12 cellular contexts compared by ENCODE assay signal in the genomic region with DNA sequence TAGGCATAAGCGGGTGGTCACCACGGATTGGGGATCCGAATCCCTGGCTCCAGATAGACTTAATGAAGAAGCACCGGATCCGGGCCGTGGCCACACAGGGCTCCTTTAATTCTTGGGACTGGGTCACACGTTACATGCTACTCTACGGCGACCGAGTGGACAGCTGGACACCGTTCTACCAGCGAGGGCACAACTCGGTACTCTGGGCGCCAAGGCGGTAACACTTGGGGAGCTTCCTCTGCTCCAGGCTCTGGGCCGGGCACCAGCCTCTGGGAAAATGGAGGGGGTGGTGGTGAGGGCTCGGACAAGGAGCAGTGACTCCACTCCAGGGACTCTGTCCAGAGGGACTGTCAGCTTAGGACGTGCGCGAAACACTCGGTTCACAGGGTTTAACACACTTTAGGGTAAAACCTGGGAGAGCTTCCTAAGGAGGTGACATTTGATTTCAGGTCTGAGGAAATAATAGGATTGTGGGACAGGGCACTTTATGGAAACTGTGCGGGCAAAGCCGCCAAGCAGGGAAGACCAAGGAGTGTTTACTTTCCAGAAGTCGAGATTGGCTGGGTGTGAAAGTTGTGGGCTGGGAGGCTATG. TPM values are rescaled to one million over a fixed set of nuclear protein-coding genes. Genes with fewer than 3 reads are reported as not detected.
DNase-seq lines count a peak whose midpoint lies in the region; ATAC-seq and TF ChIP-seq lines count a peak whose summit lies in the region.
"Had no signal": no experiment of that assay in that cellular context is flagged by ENCODE, and none has a peak within 500 bp of the region (broad histone marks: within the 10 kb centered on the region; RNA-seq: fewer than 3 reads in every experiment).

No MANE protein-coding gene starts in this region.

- TF ChIP-seq EP300 in esophagus muscularis mucosa (IDR thresholded peaks at IDR 0.05), result no peak
- TF ChIP-seq EP300 in transverse colon (IDR thresholded peaks at IDR 0.05; ENCODE audit: low read depth), result no peak

- H3K36me3 ChIP-seq in breast epithelium (no peaks in the 10 kb centered on the region), esophagus muscularis mucosa (peaks cover 3 to 47% (median 22%) of the 10 kb centered on the region in 4 donors), muscle layer of duodenum (ENCODE audit: control insufficient read depth in 1 of 2, insufficient read depth in 2 of 2, low read length in 2 of 2) (peaks cover 0 to 8% of the 10 kb centered on the region in 2 donors), transverse colon (no peaks in the 10 kb centered on the region)

- POLR2A ChIA-PET in MCF 10A (lab: Yijun Ruan, JAX), result interaction anchor here (0.7 to 2.3 kb wide), 4 partner anchors 8 to 106 kb away, joined by 3 to 9 read pairs (median 6); a partner anchor contains a TSS
- POLR2A ChIA-PET in activated CD8-positive, alpha-beta T cell treated with anti-CD3 and anti-CD28 coated beads, Interleukin-2, amount 10 ng/mL, durations not matched to agents 7 days and 5 days (lab: Charles Lee), result interaction anchor here (0.5 to 0.7 kb wide), 2 partner anchors 16 to 54 kb away, joined by 3 read pairs; no protein-coding TSS in a partner anchor

- H3K27ac Mint-ChIP-seq in MCF 10A (ENCODE audit: low read depth, unreplicated experiment), result no peak overlapping the region
- H3K27ac Mint-ChIP-seq in activated CD8-positive, alpha-beta T cell treated with anti-CD3 and anti-CD28 coated beads, Interleukin-2, amount 10 ng/mL, durations not matched to agents 7 days and 5 days, result no peak overlapping the region

- no peaks in the 10 kb centered on the region for H3K9me3 ChIP-seq in breast epithelium
- H3K9me3 ChIP-seq in esophagus muscularis mucosa, result no peaks in the 10 kb centered on the region
- no peaks in the 10 kb centered on the region for H3K9me3 ChIP-seq in muscle layer of duodenum (ENCODE audit: control insufficient read depth in 1 of 2, low read length in 2 of 2)
- H3K9me3 ChIP-seq in transverse colon, result no peaks in the 10 kb centered on the region

- H3K4me3 ChIP-seq in breast epithelium (peak overlapping the region in 2 of 3 donors; percentile 47 to 73), esophagus muscularis mucosa (peak overlapping the region; percentile 53 to 66 (median 55)), muscle layer of duodenum (ENCODE audit: low read depth in 1 of 2, low read length in 2 of 2) (peak overlapping the region; percentile 66), transverse colon (peak overlapping the region; percentile 2 to 56 (median 24))

- WGBS in esophagus muscularis mucosa, result 39% methylated on average over 12 of the region's 24 CpGs
- WGBS in transverse colon (ENCODE audit: low coverage in 1 of 2), 2 donors, result 38 to 42% methylated on average over 3 to 24 of the region's 24 CpGs

- H3K4me1 ChIP-seq in breast epithelium (peaks cover 2 to 16% of the 10 kb centered on the region in 2 donors), esophagus muscularis mucosa (peaks cover 51 to 60% (median 59%) of the 10 kb centered on the region in 4 donors), muscle layer of duodenum (ENCODE audit: control insufficient read depth in 1 of 2, insufficient read depth in 2 of 2, low read length in 2 of 2) (peaks cover 10 to 41% of the 10 kb centered on the region in 2 donors), transverse colon (peaks cover 23 to 60% (median 47%) of the 10 kb centered on the region in 4 donors)

- H3K27ac ChIP-seq in breast epithelium (peak overlapping the region in 1 of 2 donors; percentile 25), esophagus muscularis mucosa (replicated peaks in 1 of 4) (peak overlapping the region; percentile 66 to 99 (median 98)), muscle layer of duodenum (ENCODE audit: low read length) (no peak overlapping the region), transverse colon (peak overlapping the region; percentile 77 to 98 (median 90))

- no peaks in the 10 kb centered on the region for H3K9me3 Mint-ChIP-seq in MCF 10A (ENCODE audit: unreplicated experiment)
- H3K9me3 Mint-ChIP-seq in activated CD8-positive, alpha-beta T cell treated with anti-CD3 and anti-CD28 coated beads, Interleukin-2, amount 10 ng/mL, durations not matched to agents 7 days and 5 days (ENCODE audit: insufficient read depth), result no peaks in the 10 kb centered on the region

- no peaks in the 10 kb centered on the region for H3K27me3 Mint-ChIP-seq in MCF 10A (ENCODE audit: insufficient read depth, unreplicated experiment)
- peaks cover 55% of the 10 kb centered on the region for H3K27me3 Mint-ChIP-seq in activated CD8-positive, alpha-beta T cell treated with anti-CD3 and anti-CD28 coated beads, Interleukin-2, amount 10 ng/mL, durations not matched to agents 7 days and 5 days (ENCODE audit: low read depth)

- no peaks in the 10 kb centered on the region for H3K36me3 Mint-ChIP-seq in MCF 10A (ENCODE audit: insufficient read depth, unreplicated experiment)
- H3K36me3 Mint-ChIP-seq in activated CD8-positive, alpha-beta T cell treated with anti-CD3 and anti-CD28 coated beads, Interleukin-2, amount 10 ng/mL, durations not matched to agents 7 days and 5 days (ENCODE audit: low read depth), result no peaks in the 10 kb centered on the region

- H3K4me1 Mint-ChIP-seq in MCF 10A (ENCODE audit: insufficient read depth, unreplicated experiment), result peaks cover 19% of the 10 kb centered on the region
- peaks cover 41% of the 10 kb centered on the region for H3K4me1 Mint-ChIP-seq in activated CD8-positive, alpha-beta T cell treated with anti-CD3 and anti-CD28 coated beads, Interleukin-2, amount 10 ng/mL, durations not matched to agents 7 days and 5 days (ENCODE audit: low read depth)

- H3K27me3 ChIP-seq in breast epithelium (no peaks in the 10 kb centered on the region), esophagus muscularis mucosa (no peaks in the 10 kb centered on the region), muscle layer of duodenum (ENCODE audit: low read depth, low read length) (no peaks in the 10 kb centered on the region), transverse colon (peaks cover 43% of the 10 kb centered on the region)

- BruUV-seq in MCF 10A (replicated peaks; lab: Mats Ljungman, UMichigan), result no TSS peak

- CTCF ChIA-PET in MCF 10A (lab: Yijun Ruan, JAX), result interaction anchor here (0.5 to 2.2 kb wide), 9 partner anchors 65 to 1031 kb away, joined by 3 to 12 read pairs (median 3); a partner anchor contains a TSS
- CTCF ChIA-PET in activated CD8-positive, alpha-beta T cell treated with anti-CD3 and anti-CD28 coated beads, Interleukin-2, amount 10 ng/mL, durations not matched to agents 7 days and 5 days (lab: Charles Lee), result interaction anchor here (1.6 to 2.7 kb wide), 4 partner anchors 75 to 117 kb away, joined by 3 to 22 read pairs (median 6); a partner anchor contains a TSS

- intact Hi-C loops in breast epithelium (cut with DNase I; ENCODE audit: low total_unique reads), result no loop called here
- intact Hi-C loops in MCF 10A (cut with micrococcal nuclease), result no loop called here
- intact Hi-C loops in esophagus muscularis mucosa (cut with DNase I), result no loop called here
- intact Hi-C loops in transverse colon (cut with DNase I; ENCODE audit: low total_unique reads), result loop anchor here (2.0 to 10.0 kb wide), 2 partner anchors 79 to 105 kb away; a partner anchor contains a TSS

- TF ChIP-seq CTCF in breast epithelium (IDR thresholded peaks at IDR 0.05), result no peak
- no peak for TF ChIP-seq CTCF in MCF 10A (IDR thresholded peaks at IDR 0.05; ENCODE audit: unreplicated experiment)
- TF ChIP-seq CTCF in esophagus muscularis mucosa (IDR thresholded peaks at IDR 0.05), result no peak
- no peak for TF ChIP-seq CTCF in transverse colon (IDR thresholded peaks at IDR 0.05)

- in situ Hi-C loops in transverse colon (cut with MboI; ENCODE audit: low pct_ligation_motif_present in 1 of 4, low pct_unique_long_range_greater_than_20kb in 1 of 4, low sequenced_read_pairs in 3 of 4), result loop anchor here (10.0 to 25.0 kb wide), 2 partner anchors 79 to 97 kb away; a partner anchor contains a TSS

- no peak for ATAC-seq in activated CD8-positive, alpha-beta T cell treated with anti-CD3 and anti-CD28 coated beads, Interleukin-2, amount 10 ng/mL, durations not matched to agents 7 days and 5 days

- TF ChIP-seq POLR2A in breast epithelium (IDR thresholded peaks at IDR 0.05) (no peak), esophagus muscularis mucosa (IDR thresholded peaks at IDR 0.05; ENCODE audit: low read depth) (no peak), transverse colon (IDR thresholded peaks at IDR 0.05) (no peak)

- no peak overlapping the region for H3K4me3 Mint-ChIP-seq in MCF 10A (ENCODE audit: unreplicated experiment)
- no peak overlapping the region for H3K4me3 Mint-ChIP-seq in activated CD8-positive, alpha-beta T cell treated with anti-CD3 and anti-CD28 coated beads, Interleukin-2, amount 10 ng/mL, durations not matched to agents 7 days and 5 days

- DNase-seq in breast epithelium (ENCODE audit: low spot score in 2 of 2) (no peak), MCF 10A (ENCODE audit: unreplicated experiment) (no peak), esophagus muscularis mucosa (ENCODE audit: extremely low spot score) (no peak), transverse colon (no peak), cortex of kidney (lab: John Stamatoyannopoulos, UW) (no peak), hepatic stellate cell (ENCODE audit: low spot score) (no peak)
- no peak for DNase-seq in activated CD8-positive, alpha-beta T cell treated with anti-CD3 and anti-CD28 coated beads, Interleukin-2, amount 10 ng/mL, durations not matched to agents 7 days and 5 days
- DNase-seq: 8988T; activated T-cell treated with anti-CD3 and anti-CD28 coated beads, Interleukin-2, amount 50 U/mL, for 1 hour; Kasumi-1; NCI-H2029 treated with DMSO at 0.1 percent for 48 hours had no signal

RNA-seq across cellular contexts. Expression of a gene that starts 1.8 kb away (rescaled TPM):
- total RNA-seq in breast epithelium, result 1 to 10 TPM; 1.8 to 4.9 (median 3.7) TPM
- 1.2 and 1.5 TPM in 2 replicates for total RNA-seq in MCF 10A (2022)
- 10 to 100 TPM in 1 of 4 donors, 1 to 10 TPM in 3; 4.7 to 13.2 (median 6.2) TPM for total RNA-seq in esophagus muscularis mucosa
- total RNA-seq in transverse colon, result 10 to 100 TPM in 2 of 4 donors, 1 to 10 TPM in 2; 3.7 to 43.8 (median 10.1) TPM
- under 1 TPM; 0.71 to 0.78 TPM for total RNA-seq in activated CD8-positive, alpha-beta T cell treated with anti-CD3 and anti-CD28 coated beads, Interleukin-2, amount 10 ng/mL, durations not matched to agents 7 days and 5 days

RNA-seq across cellular contexts. Expression of a gene that starts 2.5 kb away (rescaled TPM):
- total RNA-seq in breast epithelium (1 to 10 TPM; 1.6 to 4.6 (median 1.9) TPM), MCF 10A (2022) (0.21 and 0.22 TPM in 2 replicates), esophagus muscularis mucosa (1 to 10 TPM; 2.9 to 8.4 (median 3.7) TPM), transverse colon (1 to 10 TPM in 1 of 4 donors, under 1 TPM in 1, not detected in 2; 0.82 to 3.5 TPM)
- total RNA-seq in activated CD8-positive, alpha-beta T cell treated with anti-CD3 and anti-CD28 coated beads, Interleukin-2, amount 10 ng/mL, durations not matched to agents 7 days and 5 days, result under 1 TPM; 0.13 to 0.29 TPM

RNA-seq across cellular contexts. Expression of a gene that starts 7.3 kb away (rescaled TPM):
- 10 to 100 TPM; 15.4 to 32.2 (median 24.6) TPM for total RNA-seq in breast epithelium
- 12.5 and 12.9 TPM in 2 replicates for total RNA-seq in MCF 10A (2022)
- total RNA-seq in esophagus muscularis mucosa, result 10 to 100 TPM; 20.3 to 41.2 (median 27.3) TPM
- total RNA-seq in transverse colon, result 10 to 100 TPM in 2 of 4 donors, 1 to 10 TPM in 2; 5.8 to 29.9 (median 9.9) TPM
- 1 to 10 TPM in 1 of 2 experiments, under 1 TPM in 1; 0.79 to 1.2 TPM for total RNA-seq in activated CD8-positive, alpha-beta T cell treated with anti-CD3 and anti-CD28 coated beads, Interleukin-2, amount 10 ng/mL, durations not matched to agents 7 days and 5 days

RNA-seq across cellular contexts. Expression of a gene that starts 25.0 kb away (rescaled TPM):
- total RNA-seq in breast epithelium (10 to 100 TPM; 19.2 to 27.9 (median 26.1) TPM), MCF 10A (2022) (21.3 and 23.4 TPM in 2 replicates), esophagus muscularis mucosa (10 to 100 TPM; 25.3 to 40.2 (median 38.1) TPM), transverse colon (10 to 100 TPM in 3 of 4 donors, 1 to 10 TPM in 1; 9.6 to 53.1 (median 26.7) TPM)
- total RNA-seq in activated CD8-positive, alpha-beta T cell treated with anti-CD3 and anti-CD28 coated beads, Interleukin-2, amount 10 ng/mL, durations not matched to agents 7 days and 5 days, result 1 to 10 TPM; 8.0 to 8.1 TPM
